36 cellular contexts compared by ENCODE assay signal in the genomic region with DNA sequence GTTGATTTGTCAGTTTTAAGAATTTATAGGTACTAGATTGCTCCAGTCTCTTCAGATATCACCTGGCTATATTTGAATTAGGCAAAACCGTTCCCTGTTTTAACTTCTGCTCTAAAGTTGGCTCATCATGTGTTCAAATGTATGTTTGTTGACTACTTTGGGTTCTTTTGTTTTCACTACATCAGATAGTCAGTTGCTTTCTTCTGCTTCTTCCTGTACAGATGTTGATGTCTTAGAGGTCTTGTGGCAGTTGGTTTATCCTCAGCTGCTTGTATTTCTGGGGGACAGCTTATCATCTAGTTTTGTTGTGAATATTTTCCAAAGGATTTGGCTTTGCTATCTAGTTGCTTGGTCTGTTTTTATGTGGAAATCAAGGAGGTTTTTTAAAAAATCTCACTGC.
"Had no signal": no experiment of that assay in that cellular context is flagged by ENCODE, and none has a peak within 500 bp of the region (broad histone marks: within the 10 kb centered on the region; RNA-seq: fewer than 3 reads in every experiment).

No MANE protein-coding gene starts in this region.

- DNase-seq: activated CD4-positive, alpha-beta memory T cell treated with anti-CD3 and anti-CD28 coated beads for 36 hours; activated CD4-positive, alpha-beta T cell treated with anti-CD3 and anti-CD28 coated beads, Interleukin-2, amount 10 ng/mL, durations not matched to agents 24 days and 14 days; activated CD4-positive, CD25-positive, alpha-beta regulatory T cell treated with anti-CD3 and anti-CD28 coated beads, Interleukin-2, amount 50 U/mL, for 72 hours; activated CD8-positive, alpha-beta memory T cell treated with anti-CD3 and anti-CD28 coated beads, Interleukin-2, amount 50 U/mL, for 4 hours; activated naive CD4-positive, alpha-beta T cell; activated T-cell treated with anti-CD3 and anti-CD28 coated beads, Interleukin-2, amount 50 U/mL, for 1 hour; aorta; body of pancreas; cerebellar nuclear complex; dorsolateral prefrontal cortex; kidney; left colon; mammary epithelial cell; naive thymus-derived CD4-positive, alpha-beta T cell; occipital lobe; psoas muscle; sigmoid colon; stimulated activated CD4-positive, alpha-beta T cell treated with anti-CD3 and anti-CD28 coated beads, Interleukin-1b, Interleukin-23, amount 100 ng/mL, for 48 hours; stimulated activated CD4-positive, alpha-beta T cell treated with anti-CD3 and anti-CD28 coated beads, Interleukin-4, amount 100 ng/mL, for 4 hours; stimulated activated CD8-positive, alpha-beta memory T cell treated with anti-CD3 and anti-CD28 coated beads, Interleukin-4, amount 100 ng/mL, for 48 hours; stimulated activated naive CD8-positive, alpha-beta T cell treated with anti-CD3 and anti-CD28 coated beads, Interleukin-15, amount 100 ng/mL, for 72 hours; substantia nigra; T-helper 17 cell; thyroid gland; upper lobe of left lung had no signal

- H3K27ac ChIP-seq: body of pancreas, coronary artery, dorsolateral prefrontal cortex, gastroesophageal sphincter, hepatocyte, neural progenitor cell, parathyroid adenoma, psoas muscle, sigmoid colon, thyroid gland, upper lobe of left lung, vagina had no signal

- H3K9me3 ChIP-seq: body of pancreas, gastroesophageal sphincter, psoas muscle, sigmoid colon, thyroid gland, upper lobe of left lung, vagina had no signal

- H3K27me3 Mint-ChIP-seq: activated CD4-positive, alpha-beta memory T cell treated with anti-CD3 and anti-CD28 coated beads for 36 hours; activated CD4-positive, alpha-beta T cell treated with anti-CD3 and anti-CD28 coated beads, Interleukin-2, amount 10 ng/mL, durations not matched to agents 24 days and 14 days; naive thymus-derived CD4-positive, alpha-beta T cell; stimulated activated memory B cell treated with anti-CD40 and anti-IgM and Interleukin-4, amounts not matched to agents 10 μg/mL and 1 μg/mL and 100 μg/mL, for 72 hours; stimulated activated naive CD8-positive, alpha-beta T cell treated with anti-CD3 and anti-CD28 coated beads, Interleukin-15, amount 100 ng/mL, for 72 hours; T-helper 17 cell had no signal

- ATAC-seq: activated naive CD4-positive, alpha-beta T cell treated with anti-CD3 and anti-CD28 coated beads, Interleukin-2, amount 50 U/mL, for 72 hours; body of pancreas; gastroesophageal sphincter; left colon; naive thymus-derived CD4-positive, alpha-beta T cell; psoas muscle; stimulated activated memory B cell treated with anti-CD40 and anti-IgM and Interleukin-4, amounts not matched to agents 10 μg/mL and 1 μg/mL and 100 μg/mL, for 72 hours; stimulated activated naive CD8-positive, alpha-beta T cell treated with anti-CD3 and anti-CD28 coated beads, Interleukin-15, amount 100 ng/mL, for 72 hours; T-helper 17 cell had no signal

- H3K27me3 ChIP-seq: body of pancreas, dorsolateral prefrontal cortex, gastroesophageal sphincter, hepatocyte, neural progenitor cell, sigmoid colon, thyroid gland, upper lobe of left lung, vagina had no signal

- H3K27ac Mint-ChIP-seq: activated CD4-positive, alpha-beta memory T cell treated with anti-CD3 and anti-CD28 coated beads for 36 hours; activated CD4-positive, alpha-beta T cell treated with anti-CD3 and anti-CD28 coated beads, Interleukin-2, amount 10 ng/mL, durations not matched to agents 24 days and 14 days; activated naive CD4-positive, alpha-beta T cell treated with anti-CD3 and anti-CD28 coated beads, Interleukin-2, amount 50 U/mL, for 72 hours; activated T-helper 2 cell treated with anti-CD3 and anti-CD28 coated beads, Interferon-gamma antibody, Interleukin-2, Interleukin-4, amounts not matched to agents 10 μg/mL and 5 μg/mL and 100 μg/mL, durations not matched to agents 14 hours and 24 hours and 36 hours; mesothelial cell of epicardium; neural progenitor cell; stimulated activated memory B cell treated with anti-CD40 and anti-IgM and Interleukin-4, amounts not matched to agents 10 μg/mL and 1 μg/mL and 100 μg/mL, for 72 hours; T-helper 17 cell had no signal

- H3K4me1 Mint-ChIP-seq: neural progenitor cell had no signal

- H3K36me3 Mint-ChIP-seq: neural progenitor cell had no signal

- H3K9me3 Mint-ChIP-seq: activated CD4-positive, alpha-beta memory T cell treated with anti-CD3 and anti-CD28 coated beads for 36 hours; activated CD4-positive, alpha-beta T cell treated with anti-CD3 and anti-CD28 coated beads, Interleukin-2, amount 10 ng/mL, durations not matched to agents 24 days and 14 days; activated naive CD4-positive, alpha-beta T cell treated with anti-CD3 and anti-CD28 coated beads, Interleukin-2, amount 50 U/mL, for 72 hours; activated T-helper 2 cell treated with anti-CD3 and anti-CD28 coated beads, Interferon-gamma antibody, Interleukin-2, Interleukin-4, amounts not matched to agents 10 μg/mL and 5 μg/mL and 100 μg/mL, durations not matched to agents 14 hours and 24 hours and 36 hours; naive thymus-derived CD4-positive, alpha-beta T cell; neural progenitor cell; stimulated activated naive CD8-positive, alpha-beta T cell treated with anti-CD3 and anti-CD28 coated beads, Interleukin-15, amount 100 ng/mL, for 72 hours had no signal

- H3K4me3 ChIP-seq: body of pancreas, coronary artery, dorsolateral prefrontal cortex, gastroesophageal sphincter, hepatocyte, neural progenitor cell, psoas muscle, sigmoid colon, smooth muscle cell, thyroid gland, upper lobe of left lung, vagina had no signal

- H3K4me3 Mint-ChIP-seq: activated CD4-positive, alpha-beta memory T cell treated with anti-CD3 and anti-CD28 coated beads for 36 hours; activated CD4-positive, alpha-beta T cell treated with anti-CD3 and anti-CD28 coated beads, Interleukin-2, amount 10 ng/mL, durations not matched to agents 24 days and 14 days; mesothelial cell of epicardium; naive thymus-derived CD4-positive, alpha-beta T cell; neural progenitor cell; stimulated activated memory B cell treated with anti-CD40 and anti-IgM and Interleukin-4, amounts not matched to agents 10 μg/mL and 1 μg/mL and 100 μg/mL, for 72 hours; stimulated activated naive CD8-positive, alpha-beta T cell treated with anti-CD3 and anti-CD28 coated beads, Interleukin-15, amount 100 ng/mL, for 72 hours; T-helper 17 cell had no signal

- H3K36me3 ChIP-seq: gastroesophageal sphincter, neural progenitor cell, sigmoid colon, thyroid gland, upper lobe of left lung, vagina had no signal

- H3K4me1 ChIP-seq: body of pancreas, parathyroid adenoma, thyroid gland, vagina had no signal
